8 cellular contexts compared by ENCODE assay signal in the genomic region with DNA sequence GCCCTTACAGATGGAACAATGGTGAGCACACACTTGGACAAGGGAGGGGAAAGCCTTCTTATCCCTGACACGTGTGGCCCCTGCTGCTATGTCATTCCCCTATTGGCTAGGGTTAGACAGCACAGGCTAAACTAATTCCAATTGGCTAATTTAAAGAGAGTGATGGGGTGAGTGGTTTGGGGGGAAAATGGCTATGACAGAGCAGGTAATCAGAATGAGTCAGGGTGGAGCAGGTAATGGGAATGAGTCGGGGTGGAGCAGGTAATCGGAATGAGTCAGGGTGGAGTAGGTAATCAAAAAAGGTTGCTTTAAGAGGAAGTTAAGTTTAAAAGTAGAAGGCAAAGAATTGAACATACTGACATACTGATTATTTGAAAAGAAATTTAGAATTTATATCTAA.
DNase-seq lines count a peak whose midpoint lies in the region; ATAC-seq and TF ChIP-seq lines count a peak whose summit lies in the region.
"Not testable (repeated sequence)": the region's sequence is repeated elsewhere in the genome, so short reads cannot be mapped to it uniquely, and the experiment has no call there.

No MANE protein-coding gene starts in this region.

- 61% methylated on average over 3 of the region's 3 CpGs for WGBS in hepatocyte (ENCODE audit: low lambda C conversion rate, missing lambda C conversion rate)

- not testable (repeated sequence) for H3K27me3 Mint-ChIP-seq in T-helper 2 cell treated with Interferon-gamma antibody and Interleukin-4, amounts not matched to agents 5 μg/mL and 100 μg/mL, for 36 hours (ENCODE audit: low read depth); activated T-helper 17 cell treated with anti-CD3 and anti-CD28 coated beads, Interleukin-2, amount 50 U/mL, for 72 hours; chondrocyte (ENCODE audit: low read depth); naive B cell; stimulated activated memory B cell treated with anti-CD40 and anti-IgM and Interleukin-4, amounts not matched to agents 10 μg/mL and 1 μg/mL and 100 μg/mL, for 72 hours

- not testable (repeated sequence) for DNase-seq in T-helper 2 cell treated with Interferon-gamma antibody and Interleukin-4, amounts not matched to agents 5 μg/mL and 100 μg/mL, for 36 hours (ENCODE audit: low spot score); chondrocyte (ENCODE audit: low spot score); hepatocyte (ENCODE audit: low spot score); naive B cell

- not testable (repeated sequence) for H4K20me1 ChIP-seq in hepatocyte (ENCODE audit: insufficient read depth, poor library complexity, severe bottlenecking)

- not testable (repeated sequence) for TF ChIP-seq CTCF in chondrocyte (IDR thresholded peaks at IDR 0.05); hepatocyte (IDR thresholded peaks at IDR 0.05; ENCODE audit: poor library complexity)

- H3K9me3 Mint-ChIP-seq in T-helper 2 cell treated with Interferon-gamma antibody and Interleukin-4, amounts not matched to agents 5 μg/mL and 100 μg/mL, for 36 hours; activated T-helper 17 cell treated with anti-CD3 and anti-CD28 coated beads, Interleukin-2, amount 50 U/mL, for 72 hours; chondrocyte (ENCODE audit: low read depth); naive B cell; stimulated activated memory B cell treated with anti-CD40 and anti-IgM and Interleukin-4, amounts not matched to agents 10 μg/mL and 1 μg/mL and 100 μg/mL, for 72 hours: not testable (repeated sequence)

- not testable (repeated sequence) for H3K36me3 ChIP-seq in ES-I3 (ENCODE audit: insufficient read depth, low read length); hepatocyte (replicated peaks; ENCODE audit: insufficient read depth, low read depth)

- peak overlapping the region; percentile 71 for H3K4me2 ChIP-seq in hepatocyte

- H3K27ac Mint-ChIP-seq in T-helper 2 cell treated with Interferon-gamma antibody and Interleukin-4, amounts not matched to agents 5 μg/mL and 100 μg/mL, for 36 hours; naive B cell: not testable (repeated sequence)
- H3K27ac Mint-ChIP-seq in activated T-helper 17 cell treated with anti-CD3 and anti-CD28 coated beads, Interleukin-2, amount 50 U/mL, for 72 hours = peak overlapping the region; percentile 8
- peak overlapping the region; percentile 72 for H3K27ac Mint-ChIP-seq in chondrocyte (ENCODE audit: unreplicated experiment)
- peak overlapping the region; percentile 1 for H3K27ac Mint-ChIP-seq in stimulated activated memory B cell treated with anti-CD40 and anti-IgM and Interleukin-4, amounts not matched to agents 10 μg/mL and 1 μg/mL and 100 μg/mL, for 72 hours

- not testable (repeated sequence) for H2AFZ ChIP-seq in hepatocyte

- not testable (repeated sequence) for H3K36me3 Mint-ChIP-seq in T-helper 2 cell treated with Interferon-gamma antibody and Interleukin-4, amounts not matched to agents 5 μg/mL and 100 μg/mL, for 36 hours (ENCODE audit: low read depth); activated T-helper 17 cell treated with anti-CD3 and anti-CD28 coated beads, Interleukin-2, amount 50 U/mL, for 72 hours (ENCODE audit: low read depth); chondrocyte (ENCODE audit: low read depth); naive B cell; stimulated activated memory B cell treated with anti-CD40 and anti-IgM and Interleukin-4, amounts not matched to agents 10 μg/mL and 1 μg/mL and 100 μg/mL, for 72 hours

- not testable (repeated sequence) for H3K4me3 ChIP-seq in hepatocyte

- not testable (repeated sequence) for H3K9me3 ChIP-seq in ES-I3 (ENCODE audit: control insufficient read depth, insufficient read depth, low read length); hepatocyte (ENCODE audit: low read depth)

- H3K79me2 ChIP-seq in hepatocyte = not testable (repeated sequence)

- peaks cover 20% of the 10 kb centered on the region for H3K4me1 ChIP-seq in ES-I3 (ENCODE audit: insufficient read depth, low read length)
- not testable (repeated sequence) for H3K4me1 ChIP-seq in hepatocyte (ENCODE audit: insufficient read depth)

- not testable (repeated sequence) for H3K27ac ChIP-seq in hepatocyte

- not testable (repeated sequence) for H3K4me1 Mint-ChIP-seq in T-helper 2 cell treated with Interferon-gamma antibody and Interleukin-4, amounts not matched to agents 5 μg/mL and 100 μg/mL, for 36 hours (ENCODE audit: low read depth); activated T-helper 17 cell treated with anti-CD3 and anti-CD28 coated beads, Interleukin-2, amount 50 U/mL, for 72 hours; naive B cell
- peaks cover 14% of the 10 kb centered on the region for H3K4me1 Mint-ChIP-seq in chondrocyte (ENCODE audit: low read depth)
- H3K4me1 Mint-ChIP-seq in stimulated activated memory B cell treated with anti-CD40 and anti-IgM and Interleukin-4, amounts not matched to agents 10 μg/mL and 1 μg/mL and 100 μg/mL, for 72 hours = peaks cover 16% of the 10 kb centered on the region

- H3K9ac ChIP-seq in ES-I3 (ENCODE audit: low read depth, low read length) = peak overlapping the region; percentile 61; the same call in 1 of the 2 replicates

- not testable (repeated sequence) for H3K9me2 ChIP-seq in hepatocyte (replicated peaks; ENCODE audit: insufficient read depth)

- peak overlapping the region; percentile 21 for H3K4me3 Mint-ChIP-seq in T-helper 2 cell treated with Interferon-gamma antibody and Interleukin-4, amounts not matched to agents 5 μg/mL and 100 μg/mL, for 36 hours
- not testable (repeated sequence) for H3K4me3 Mint-ChIP-seq in activated T-helper 17 cell treated with anti-CD3 and anti-CD28 coated beads, Interleukin-2, amount 50 U/mL, for 72 hours; stimulated activated memory B cell treated with anti-CD40 and anti-IgM and Interleukin-4, amounts not matched to agents 10 μg/mL and 1 μg/mL and 100 μg/mL, for 72 hours
- H3K4me3 Mint-ChIP-seq in chondrocyte (ENCODE audit: unreplicated experiment) (peak overlapping the region; percentile 67), naive B cell (peak overlapping the region in 5 of 8 donors; percentile 54 to 84 (median 63))

- H3K27me3 ChIP-seq in hepatocyte = not testable (repeated sequence)

- ATAC-seq in HG03342 (IDR thresholded peaks at IDR 0.05; ENCODE audit: unreplicated experiment) = peak; percentile 38
- ATAC-seq in activated T-helper 17 cell treated with anti-CD3 and anti-CD28 coated beads, Interleukin-2, amount 50 U/mL, for 72 hours (replicated peaks); stimulated activated memory B cell treated with anti-CD40 and anti-IgM and Interleukin-4, amounts not matched to agents 10 μg/mL and 1 μg/mL and 100 μg/mL, for 72 hours: not testable (repeated sequence)
- peak in 1 of 2 donors; percentile 13 for ATAC-seq in naive B cell (ENCODE audit: low read depth in 2 of 2)
